In genomic region chr7:38191791-38192190, GRCh38 we compare ENCODE assay signal across 21 cellular contexts. TPM values are rescaled to one million over a fixed set of nuclear protein-coding genes. Genes with fewer than 3 reads are reported as not detected.
DNase-seq lines count a peak whose midpoint lies in the region; ATAC-seq and TF ChIP-seq lines count a peak whose summit lies in the region.
"Had no signal": no experiment of that assay in that cellular context is flagged by ENCODE, and none has a peak within 500 bp of the region (broad histone marks: within the 10 kb centered on the region; RNA-seq: fewer than 3 reads in every experiment).

No MANE protein-coding gene starts in this region.

- no peaks in the 10 kb centered on the region for H3K9me3 Mint-ChIP-seq in CD4-positive, alpha-beta memory T cell
- no peaks in the 10 kb centered on the region for H3K9me3 Mint-ChIP-seq in CD8-positive, alpha-beta memory T cell
- H3K9me3 Mint-ChIP-seq in central memory CD8-positive, alpha-beta T cell = no peaks in the 10 kb centered on the region
- H3K9me3 Mint-ChIP-seq in natural killer cell = no peaks in the 10 kb centered on the region

- no peaks in the 10 kb centered on the region for H3K27me3 Mint-ChIP-seq in CD4-positive, alpha-beta memory T cell
- no peaks in the 10 kb centered on the region for H3K27me3 Mint-ChIP-seq in CD8-positive, alpha-beta memory T cell
- H3K27me3 Mint-ChIP-seq in central memory CD8-positive, alpha-beta T cell = no peaks in the 10 kb centered on the region
- no peaks in the 10 kb centered on the region for H3K27me3 Mint-ChIP-seq in natural killer cell (ENCODE audit: low read depth in 2 of 2)

- H3K27ac Mint-ChIP-seq in CD4-positive, alpha-beta memory T cell = peak overlapping the region in 4 of 7 donors; percentile 4 to 79 (median 26)
- peak overlapping the region in 5 of 8 donors; percentile 9 to 73 (median 25) for H3K27ac Mint-ChIP-seq in CD8-positive, alpha-beta memory T cell
- H3K27ac Mint-ChIP-seq in central memory CD8-positive, alpha-beta T cell (ENCODE audit: low read depth) = peak overlapping the region; percentile 17
- peak overlapping the region; percentile 19 to 64 for H3K27ac Mint-ChIP-seq in natural killer cell

- no peaks in the 10 kb centered on the region for H3K9me3 ChIP-seq in CD4-positive, alpha-beta memory T cell (ENCODE audit: control insufficient read depth in 1 of 2, low read length in 2 of 2)
- no peaks in the 10 kb centered on the region for H3K9me3 ChIP-seq in CD8-positive, alpha-beta memory T cell (ENCODE audit: low read length)
- H3K9me3 ChIP-seq in aorta (ENCODE audit: control insufficient read depth, low read length) = no peaks in the 10 kb centered on the region

- H3K4me1 ChIP-seq in CD4-positive, alpha-beta memory T cell (ENCODE audit: insufficient read depth, low read length) = peaks cover 4% of the 10 kb centered on the region
- no peaks in the 10 kb centered on the region for H3K4me1 ChIP-seq in CD8-positive, alpha-beta memory T cell (ENCODE audit: insufficient read depth, low read length)
- peaks cover 0 to 5% of the 10 kb centered on the region in 2 donors for H3K4me1 ChIP-seq in aorta (ENCODE audit: control insufficient read depth in 1 of 2, insufficient read depth in 2 of 2, low read length in 2 of 2)
- H3K4me1 ChIP-seq: Caco-2 had no signal

- POLR2A ChIA-PET in CD4-positive, alpha-beta memory T cell (lab: Charles Lee; ENCODE audit: partially characterized antibody) = interaction anchor here (1.1 kb wide), 1 partner anchor 14 kb away, joined by 4 read pairs; the partner anchor contains the start of gene STARD3NL
- POLR2A ChIA-PET in CD8-positive, alpha-beta memory T cell (lab: Charles Lee) = interaction anchor here (0.6 to 1.0 kb wide), 2 partner anchors 14 to 76 kb away, joined by 3 to 5 read pairs; partner anchors contain the start of gene STARD3NL

- H3K27me3 ChIP-seq in CD4-positive, alpha-beta memory T cell (ENCODE audit: insufficient read depth, low read length) = no peaks in the 10 kb centered on the region
- H3K27me3 ChIP-seq in CD8-positive, alpha-beta memory T cell (ENCODE audit: insufficient read depth, low read length, poor library complexity, severe bottlenecking) = no peaks in the 10 kb centered on the region
- H3K27me3 ChIP-seq in aorta (ENCODE audit: control insufficient read depth in 1 of 2, insufficient read depth in 2 of 2, low read length in 1 of 2) = no peaks in the 10 kb centered on the region

- intact Hi-C loops in CD4-positive, alpha-beta memory T cell (cut with micrococcal nuclease) = no loop called here
- intact Hi-C loops in natural killer cell (cut with micrococcal nuclease) (no loop called here), aorta (cut with DNase I) (no loop called here)

- no peak overlapping the region for H3K27ac ChIP-seq in CD4-positive, alpha-beta memory T cell (ENCODE audit: low read depth, low read length)
- no peak overlapping the region for H3K27ac ChIP-seq in CD8-positive, alpha-beta memory T cell (ENCODE audit: low read depth, low read length)
- no peak overlapping the region for H3K27ac ChIP-seq in aorta (ENCODE audit: low read depth in 1 of 2, low read length in 2 of 2)

- no peak overlapping the region for H3K4me3 ChIP-seq in CD4-positive, alpha-beta memory T cell (ENCODE audit: low read length in 2 of 2)
- H3K4me3 ChIP-seq in CD8-positive, alpha-beta memory T cell (ENCODE audit: low read length) = no peak overlapping the region
- no peak overlapping the region for H3K4me3 ChIP-seq in aorta (ENCODE audit: low read length in 2 of 2)

- TF ChIP-seq CTCF in natural killer cell (IDR thresholded peaks at IDR 0.05) = no peak

- H3K36me3 Mint-ChIP-seq in CD4-positive, alpha-beta memory T cell = peaks cover 0 to 4% of the 10 kb centered on the region in 2 donors
- H3K36me3 Mint-ChIP-seq in CD8-positive, alpha-beta memory T cell = peaks cover 0 to 4% (median 1%) of the 10 kb centered on the region in 3 donors
- H3K36me3 Mint-ChIP-seq in central memory CD8-positive, alpha-beta T cell (ENCODE audit: insufficient read depth) = no peaks in the 10 kb centered on the region
- no peaks in the 10 kb centered on the region for H3K36me3 Mint-ChIP-seq in natural killer cell

- no peak for ATAC-seq in central memory CD8-positive, alpha-beta T cell (replicated peaks; ENCODE audit: extremely low read depth, poor library complexity, severe bottlenecking)
- ATAC-seq in natural killer cell (no peak), aorta (ENCODE audit: low FRiP score) (no peak)
- ATAC-seq: PC-3, SK-N-SH treated with all-trans-retinoic acid at 6 μM for 48 hours had no signal

- no peak for DNase-seq in CD4-positive, alpha-beta memory T cell
- DNase-seq in CD8-positive, alpha-beta memory T cell = no peak
- DNase-seq in central memory CD8-positive, alpha-beta T cell (ENCODE audit: low spot score in 2 of 2) = no peak
- no peak for DNase-seq in natural killer cell
- DNase-seq in NCI-H82 treated with DMSO at 0.1 percent for 48 hours (lab: John Stamatoyannopoulos, UW; ENCODE audit: unreplicated experiment) = no peak
- DNase-seq in aorta = no peak
- no peak for DNase-seq in SIG-M5 (lab: John Stamatoyannopoulos, UW)
- DNase-seq: AML-193, Caco-2, GOT3, KBM-7, MV-4-11, NCI-H187, NCI-H2107, NCI-H510A, NCI-H748 treated with DMSO at 0.1 percent for 48 hours, PC-3, RPMI8226, SHP77 treated with DMSO at 0.1 percent for 48 hours had no signal

- 100% methylated on average over 1 of the region's 1 CpG for WGBS in aorta, 2 donors

- H3K36me3 ChIP-seq in CD4-positive, alpha-beta memory T cell (ENCODE audit: insufficient read depth, low read length) = no peaks in the 10 kb centered on the region
- H3K36me3 ChIP-seq in CD8-positive, alpha-beta memory T cell (ENCODE audit: insufficient read depth, low read length) = no peaks in the 10 kb centered on the region
- H3K36me3 ChIP-seq in aorta (ENCODE audit: control insufficient read depth in 1 of 2, insufficient read depth in 2 of 2, low read length in 1 of 2) = no peaks in the 10 kb centered on the region

- CTCF ChIA-PET in CD4-positive, alpha-beta memory T cell (lab: Charles Lee; ENCODE audit: partially characterized antibody) = interaction anchor here (1.3 to 2.1 kb wide), 4 partner anchors 24 to 182 kb away, joined by 3 to 21 read pairs (median 4); no protein-coding TSS in a partner anchor
- CTCF ChIA-PET in CD8-positive, alpha-beta memory T cell (lab: Charles Lee) = interaction anchor here (1.0 to 2.0 kb wide), 3 partner anchors 24 to 178 kb away, joined by 3 to 5 read pairs (median 5); no protein-coding TSS in a partner anchor

- peaks cover 31 to 49% (median 37%) of the 10 kb centered on the region in 4 donors for H3K4me1 Mint-ChIP-seq in CD4-positive, alpha-beta memory T cell
- peaks cover 50 to 79% (median 78%) of the 10 kb centered on the region in 3 donors for H3K4me1 Mint-ChIP-seq in CD8-positive, alpha-beta memory T cell
- H3K4me1 Mint-ChIP-seq in central memory CD8-positive, alpha-beta T cell = peaks cover 48% of the 10 kb centered on the region
- peaks cover 53 to 59% of the 10 kb centered on the region in 2 donors for H3K4me1 Mint-ChIP-seq in natural killer cell

- peak overlapping the region in 6 of 8 donors; percentile 33 to 80 (median 56) for H3K4me3 Mint-ChIP-seq in CD4-positive, alpha-beta memory T cell
- peak overlapping the region in 5 of 7 donors; percentile 7 to 71 (median 33) for H3K4me3 Mint-ChIP-seq in CD8-positive, alpha-beta memory T cell
- H3K4me3 Mint-ChIP-seq in central memory CD8-positive, alpha-beta T cell = no peak overlapping the region
- peak overlapping the region; percentile 10 for H3K4me3 Mint-ChIP-seq in natural killer cell
- H3K4me3 Mint-ChIP-seq: CD14-positive monocyte had no signal

RNA-seq across cellular contexts. Expression of gene STARD3NL, which starts 13.7 kb away (rescaled TPM):
- 10 to 100 TPM; 11.4 to 12.6 TPM for total RNA-seq in CD4-positive, alpha-beta memory T cell
- polyA plus RNA-seq in CD4-positive, alpha-beta memory T cell = 10 to 100 TPM; 27.2 to 54.4 TPM
- 10 to 100 TPM; 41.5 to 43.8 TPM for total RNA-seq in CD8-positive, alpha-beta memory T cell
- polyA plus RNA-seq in CD8-positive, alpha-beta memory T cell = 54.2 TPM
- total RNA-seq in natural killer cell = 10 to 100 TPM; 30.6 to 38.6 (median 38.3) TPM
- 10 to 100 TPM; 32.3 to 37.6 TPM for total RNA-seq in aorta
- polyA plus RNA-seq in aorta = 10 to 100 TPM; 26.6 to 34.3 TPM
